Comparison of ENCODE assay signal across 8 cellular contexts in the genomic region with DNA sequence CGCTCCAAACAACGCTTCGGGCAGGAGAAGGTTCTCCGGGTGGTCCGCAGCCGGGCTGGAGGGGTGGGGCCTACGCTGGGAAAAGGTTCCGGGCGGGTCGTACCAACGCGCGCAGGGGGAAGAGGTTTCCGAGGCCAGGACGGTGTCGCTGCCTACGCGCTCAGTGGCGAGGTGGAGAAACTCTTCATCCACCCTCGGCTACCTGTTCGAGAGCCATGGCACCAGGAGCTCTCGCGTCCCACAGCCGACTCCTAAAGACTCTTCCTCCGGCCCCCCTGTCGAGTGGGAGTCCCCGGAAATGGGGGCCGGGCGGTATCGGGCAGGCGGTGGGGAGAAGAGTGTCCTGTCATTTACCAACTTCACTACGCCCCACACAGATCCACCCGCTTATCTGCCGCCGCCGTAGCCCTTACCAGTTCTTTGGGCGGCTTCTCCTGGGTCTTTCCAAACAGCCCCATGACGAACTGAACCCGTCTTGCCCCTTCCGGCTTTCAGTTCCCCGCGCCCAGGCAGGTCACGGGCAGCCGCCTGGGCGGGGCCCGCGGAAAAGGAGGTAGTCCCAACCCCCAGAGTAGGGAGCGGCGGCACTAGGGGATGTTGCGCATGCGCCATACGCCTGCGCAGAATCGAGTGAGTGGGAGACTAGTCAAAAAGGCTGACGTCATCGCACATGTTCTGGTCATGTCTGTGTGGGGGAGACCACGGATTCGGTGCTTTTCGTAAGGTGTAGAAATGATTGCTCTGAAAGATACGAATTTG. TPM values are rescaled to one million over a fixed set of nuclear protein-coding genes. Genes with fewer than 3 reads are reported as not detected.
DNase-seq lines count a peak whose midpoint lies in the region; ATAC-seq, FAIRE-seq and TF ChIP-seq lines count a peak whose summit lies in the region.

A gene (minus strand): TSS at position 553 of the 759 bp plus-strand sequence. CDS start 95 bp downstream, at position 458.

- H3K9me3 Mint-ChIP-seq in natural killer cell treated with Interleukin-12 subunit alpha and Interleukin-12 subunit beta and Interleukin-15 and Interleukin-18, amount 100 ng/mL, for 72 hours, result no peaks in the 10 kb centered on the region

- H3K4me3 ChIP-seq in Loucy (ENCODE audit: low read length, poor library complexity, severe bottlenecking), result peak within 1 kb of the TSS; percentile 87

- peak; percentile 97 for DNase-seq in EL
- peak; percentile 93 for DNase-seq in H54 (ENCODE audit: insufficient read length, low spot score)
- DNase-seq in activated T-helper 9 cell treated with anti-CD3 and anti-CD28 coated beads, Interleukin-2, amount 50 U/mL, for 16 hours (ENCODE audit: low read depth), result peak; percentile 95
- peak; percentile 97 for DNase-seq in fibroblast of peridontal ligament (ENCODE audit: extremely low read depth)
- peak; percentile 98 for DNase-seq in natural killer cell treated with Interleukin-12 subunit alpha and Interleukin-12 subunit beta and Interleukin-15 and Interleukin-18, amount 100 ng/mL, for 72 hours (ENCODE audit: low spot score)
- DNase-seq in stimulated activated naive CD8-positive, alpha-beta T cell treated with anti-CD3 and anti-CD28 coated beads, Interleukin-15, Interleukin-2, amounts not matched to agents 100 U/mL and 50 U/mL, for 24 hours, result peak; percentile 97

- no peaks in the 10 kb centered on the region for H3F3A ChIP-seq in Loucy (ENCODE audit: low read depth)

- peak within 1 kb of the TSS; percentile 86 for H3K4me3 Mint-ChIP-seq in natural killer cell treated with Interleukin-12 subunit alpha and Interleukin-12 subunit beta and Interleukin-15 and Interleukin-18, amount 100 ng/mL, for 72 hours

- H3K36me3 ChIP-seq in Loucy (ENCODE audit: insufficient read depth, low read length), result no peaks in the 10 kb centered on the region

- H3K27me3 Mint-ChIP-seq in natural killer cell treated with Interleukin-12 subunit alpha and Interleukin-12 subunit beta and Interleukin-15 and Interleukin-18, amount 100 ng/mL, for 72 hours, result peaks cover 0 to 9% of the 10 kb centered on the region in 2 donors

- peak; percentile 92 for FAIRE-seq in H54 (lab: Jason Lieb, UNC)

- peak within 1 kb of the TSS; percentile 93 for H3K9ac ChIP-seq in Loucy (ENCODE audit: low read depth, low read length, poor library complexity, severe bottlenecking)

- H3K27ac Mint-ChIP-seq in natural killer cell treated with Interleukin-12 subunit alpha and Interleukin-12 subunit beta and Interleukin-15 and Interleukin-18, amount 100 ng/mL, for 72 hours, result peak within 1 kb of the TSS; percentile 98

- H3K4me1 Mint-ChIP-seq in natural killer cell treated with Interleukin-12 subunit alpha and Interleukin-12 subunit beta and Interleukin-15 and Interleukin-18, amount 100 ng/mL, for 72 hours (ENCODE audit: low read depth in 2 of 2), result peaks cover 25% of the 10 kb centered on the region in 2 donors

- H3K9me2 ChIP-seq in Loucy (replicated peaks; ENCODE audit: low read depth, low read length), result no peaks in the 10 kb centered on the region

- H3K9me3 ChIP-seq in Loucy (ENCODE audit: insufficient read depth, low read depth, low read length), result no peaks in the 10 kb centered on the region

- TF ChIP-seq POLR2A in H54 (IDR thresholded peaks at IDR 0.05; ENCODE audit: low read depth, low read length), result peak; percentile 30
- TF ChIP-seq POLR2A in Raji (IDR thresholded peaks at IDR 0.05; ENCODE audit: insufficient read depth, low read depth, low read length), result peak; percentile 67

- peaks cover 39% of the 10 kb centered on the region for H3K4me1 ChIP-seq in Loucy (ENCODE audit: insufficient read depth, low read length, poor library complexity, severe bottlenecking)

- H3K4me2 ChIP-seq in Loucy (ENCODE audit: low read depth, low read length, poor library complexity, severe bottlenecking), result peak within 1 kb of the TSS; percentile 96

- TF ChIP-seq CTCF in Loucy (conservative IDR thresholded peaks at IDR 0.05; ENCODE audit: low read length), result no peak

- peak within 1 kb of the TSS; percentile 92 for H2AFZ ChIP-seq in Loucy (ENCODE audit: low read length)

- H3K79me2 ChIP-seq in Loucy (ENCODE audit: insufficient read depth, low read length), result peaks cover 41% of the 10 kb centered on the region

- peak; percentile 96 to 97 for ATAC-seq in natural killer cell treated with Interleukin-12 subunit alpha and Interleukin-12 subunit beta and Interleukin-15 and Interleukin-18, amount 100 ng/mL, for 72 hours
- peak; percentile 90 for ATAC-seq in stimulated activated naive CD8-positive, alpha-beta T cell treated with anti-CD3 and anti-CD28 coated beads, Interleukin-15, Interleukin-2, amounts not matched to agents 100 U/mL and 50 U/mL, for 24 hours

- no peaks in the 10 kb centered on the region for H4K20me1 ChIP-seq in Loucy (ENCODE audit: insufficient read depth, low read length, poor library complexity, severe bottlenecking)

- H3K27me3 ChIP-seq in Loucy (ENCODE audit: insufficient read depth, low read length, poor library complexity, severe bottlenecking), result no peaks in the 10 kb centered on the region

- no peaks in the 10 kb centered on the region for H3K36me3 Mint-ChIP-seq in natural killer cell treated with Interleukin-12 subunit alpha and Interleukin-12 subunit beta and Interleukin-15 and Interleukin-18, amount 100 ng/mL, for 72 hours

RNA-seq across cellular contexts. Expression of the gene that starts here (rescaled TPM):
- 10 to 100 TPM; 41.9 to 45.1 TPM for total RNA-seq in natural killer cell treated with Interleukin-12 subunit alpha and Interleukin-12 subunit beta and Interleukin-15 and Interleukin-18, amount 100 ng/mL, for 72 hours

Comparison
In these comparisons a context has a peak if more than half of its experiments do, and no peak if none do; other contexts are left out.
1. Peak in every context shown above with its lines: DNase-seq, ATAC-seq and H3K4me3 ChIP-seq.